Comparison of ENCODE assay signal across 8 cellular contexts in genomic region chr2:43220982-43221659, GRCh38. TPM values are rescaled to one million over a fixed set of nuclear protein-coding genes. Genes with fewer than 3 reads are reported as not detected.
DNase-seq lines count a peak whose midpoint lies in the region; ATAC-seq and TF ChIP-seq lines count a peak whose summit lies in the region.

No MANE protein-coding gene starts in this region.

- H3K27me3 Mint-ChIP-seq in Caco-2 (ENCODE audit: insufficient read depth, unreplicated experiment) = no peaks in the 10 kb centered on the region
- peaks cover 3% of the 10 kb centered on the region for H3K27me3 Mint-ChIP-seq in activated CD4-positive, alpha-beta T cell treated with anti-CD3 and anti-CD28 coated beads, Interleukin-2, amount 10 ng/mL, durations not matched to agents 7 days and 5 days

- ATAC-seq in HG02938 (IDR thresholded peaks at IDR 0.05; ENCODE audit: unreplicated experiment) = no peak

- H3K36me3 ChIP-seq in Caco-2 (ENCODE audit: control insufficient read depth, insufficient read depth, low read length) (peaks cover 21% of the 10 kb centered on the region), muscle layer of duodenum (ENCODE audit: control insufficient read depth in 1 of 2, insufficient read depth in 2 of 2, low read length in 2 of 2) (peaks cover 13 to 25% of the 10 kb centered on the region in 2 donors), vagina (peaks cover 0 to 38% of the 10 kb centered on the region in 2 donors)

- no peaks in the 10 kb centered on the region for H3K27me3 ChIP-seq in Caco-2 (replicated peaks; ENCODE audit: control insufficient read depth, insufficient read depth, low read length)
- no peaks in the 10 kb centered on the region for H3K27me3 ChIP-seq in muscle layer of duodenum (ENCODE audit: low read depth, low read length)
- H3K27me3 ChIP-seq in vagina = no peaks in the 10 kb centered on the region

- peak overlapping the region; percentile 98 for H3K4me3 ChIP-seq in Caco-2 (ENCODE audit: low read depth, low read length)
- peak overlapping the region; percentile 93 for H3K4me3 ChIP-seq in epithelial cell of esophagus (ENCODE audit: low read length)
- peak overlapping the region; percentile 96 to 97 for H3K4me3 ChIP-seq in muscle layer of duodenum (ENCODE audit: low read depth in 1 of 2, low read length in 2 of 2)
- peak overlapping the region; percentile 97 to 99 for H3K4me3 ChIP-seq in vagina

- intact Hi-C loops in Caco-2 (cut with micrococcal nuclease; ENCODE audit: unreplicated experiment) (loop anchor here (1.0 to 2.0 kb wide), 5 partner anchors 21 to 362 kb away; no protein-coding TSS in a partner anchor), vagina (cut with DNase I) (loop anchor here (2.0 to 10.0 kb wide), 2 partner anchors 246 to 356 kb away; no protein-coding TSS in a partner anchor)

- H3K9me3 Mint-ChIP-seq in Caco-2 (ENCODE audit: unreplicated experiment) = no peaks in the 10 kb centered on the region
- H3K9me3 Mint-ChIP-seq in activated CD4-positive, alpha-beta T cell treated with anti-CD3 and anti-CD28 coated beads, Interleukin-2, amount 10 ng/mL, durations not matched to agents 7 days and 5 days = no peaks in the 10 kb centered on the region

- CTCF ChIA-PET in Caco-2 (lab: Charles Lee) = interaction anchor here (1.0 to 2.8 kb wide), 10 partner anchors 13 to 274 kb away, joined by 3 to 13 read pairs (median 6); no protein-coding TSS in a partner anchor
- CTCF ChIA-PET in activated CD4-positive, alpha-beta T cell treated with anti-CD3 and anti-CD28 coated beads, Interleukin-2, amount 10 ng/mL, durations not matched to agents 7 days and 5 days (lab: Charles Lee) = interaction anchor here (1.2 to 29.8 kb wide), 2 partner anchors 28 to 88 kb away, joined by 3 to 525 read pairs; no protein-coding TSS in a partner anchor

- DNase-seq in Caco-2 (peak; percentile 62 to 81), LoVo (ENCODE audit: low spot score) (peak; percentile 4), epithelial cell of esophagus (ENCODE audit: low read depth) (peak; percentile 61), vagina (ENCODE audit: extremely low spot score in 2 of 2) (peak in 1 of 2 donors; percentile 95), HuH-7 (ENCODE audit: low spot score) (no peak)
- DNase-seq in activated CD4-positive, alpha-beta T cell treated with anti-CD3 and anti-CD28 coated beads, Interleukin-2, amount 10 ng/mL, durations not matched to agents 7 days and 5 days = peak; percentile 44

- BruUV-seq in Caco-2 (replicated peaks; lab: Mats Ljungman, UMichigan) = no TSS peak

- H3K9me3 ChIP-seq in Caco-2 = no peaks in the 10 kb centered on the region
- H3K9me3 ChIP-seq in muscle layer of duodenum (ENCODE audit: control insufficient read depth in 1 of 2, low read length in 2 of 2) = no peaks in the 10 kb centered on the region
- H3K9me3 ChIP-seq in vagina = no peaks in the 10 kb centered on the region

- peak overlapping the region; percentile 76 for H3K27ac Mint-ChIP-seq in Caco-2 (ENCODE audit: unreplicated experiment)
- peak overlapping the region; percentile 97 for H3K27ac Mint-ChIP-seq in activated CD4-positive, alpha-beta T cell treated with anti-CD3 and anti-CD28 coated beads, Interleukin-2, amount 10 ng/mL, durations not matched to agents 7 days and 5 days

- peak overlapping the region; percentile 99 for H3K27ac ChIP-seq in muscle layer of duodenum (ENCODE audit: low read length)
- H3K27ac ChIP-seq in vagina = peak overlapping the region; percentile 99

- peaks cover 84% of the 10 kb centered on the region for H3K36me3 Mint-ChIP-seq in Caco-2 (ENCODE audit: insufficient read depth, unreplicated experiment)
- peaks cover 53% of the 10 kb centered on the region for H3K36me3 Mint-ChIP-seq in activated CD4-positive, alpha-beta T cell treated with anti-CD3 and anti-CD28 coated beads, Interleukin-2, amount 10 ng/mL, durations not matched to agents 7 days and 5 days (ENCODE audit: low read depth)

- no peak for TF ChIP-seq CTCF in Caco-2 (IDR thresholded peaks at IDR 0.05; ENCODE audit: insufficient read depth in 1 of 2, low read depth in 1 of 2, low read length in 1 of 2, severe bottlenecking in 1 of 2, unreplicated experiment in 1 of 2)
- no peak for TF ChIP-seq CTCF in epithelial cell of esophagus (IDR thresholded peaks at IDR 0.05; ENCODE audit: insufficient read depth, low read depth, low read length, missing control alignments)
- no peak for TF ChIP-seq CTCF in vagina (IDR thresholded peaks at IDR 0.05)

- peaks cover 35% of the 10 kb centered on the region for H3K4me1 ChIP-seq in Caco-2
- H3K4me1 ChIP-seq in muscle layer of duodenum (ENCODE audit: control insufficient read depth in 1 of 2, insufficient read depth in 2 of 2, low read length in 2 of 2) = peaks cover 13 to 33% of the 10 kb centered on the region in 2 donors
- peaks cover 45% of the 10 kb centered on the region for H3K4me1 ChIP-seq in vagina

- H3K4me1 Mint-ChIP-seq in Caco-2 (ENCODE audit: low read depth, unreplicated experiment) = peaks cover 30% of the 10 kb centered on the region
- peaks cover 45% of the 10 kb centered on the region for H3K4me1 Mint-ChIP-seq in activated CD4-positive, alpha-beta T cell treated with anti-CD3 and anti-CD28 coated beads, Interleukin-2, amount 10 ng/mL, durations not matched to agents 7 days and 5 days

- POLR2A ChIA-PET in Caco-2 (lab: Charles Lee) = interaction anchor here (0.6 to 3.1 kb wide), 6 partner anchors 13 to 243 kb away, joined by 3 to 9 read pairs (median 4); no protein-coding TSS in a partner anchor
- POLR2A ChIA-PET in activated CD4-positive, alpha-beta T cell treated with anti-CD3 and anti-CD28 coated beads, Interleukin-2, amount 10 ng/mL, durations not matched to agents 7 days and 5 days (lab: Charles Lee) = interaction anchor here (1.3 kb wide), 1 partner anchor 81 kb away, joined by 5 read pairs; no protein-coding TSS in a partner anchor

- peak overlapping the region; percentile 70 for H3K4me3 Mint-ChIP-seq in Caco-2 (ENCODE audit: unreplicated experiment)
- peak overlapping the region; percentile 100 for H3K4me3 Mint-ChIP-seq in activated CD4-positive, alpha-beta T cell treated with anti-CD3 and anti-CD28 coated beads, Interleukin-2, amount 10 ng/mL, durations not matched to agents 7 days and 5 days

- no peak for TF ChIP-seq POLR2A in vagina (IDR thresholded peaks at IDR 0.05)

RNA-seq across cellular contexts. Expression of gene ZFP36L2, which starts 5.3 kb away (rescaled TPM):
- 225 and 237 TPM in 2 replicates for total RNA-seq in Caco-2 (2022)
- 100 to 1,000 TPM; 210 to 228 TPM for total RNA-seq in activated CD4-positive, alpha-beta T cell treated with anti-CD3 and anti-CD28 coated beads, Interleukin-2, amount 10 ng/mL, durations not matched to agents 7 days and 5 days
- 206 TPM for total RNA-seq in vagina
